19 cellular contexts compared by ENCODE assay signal in the genomic region with DNA sequence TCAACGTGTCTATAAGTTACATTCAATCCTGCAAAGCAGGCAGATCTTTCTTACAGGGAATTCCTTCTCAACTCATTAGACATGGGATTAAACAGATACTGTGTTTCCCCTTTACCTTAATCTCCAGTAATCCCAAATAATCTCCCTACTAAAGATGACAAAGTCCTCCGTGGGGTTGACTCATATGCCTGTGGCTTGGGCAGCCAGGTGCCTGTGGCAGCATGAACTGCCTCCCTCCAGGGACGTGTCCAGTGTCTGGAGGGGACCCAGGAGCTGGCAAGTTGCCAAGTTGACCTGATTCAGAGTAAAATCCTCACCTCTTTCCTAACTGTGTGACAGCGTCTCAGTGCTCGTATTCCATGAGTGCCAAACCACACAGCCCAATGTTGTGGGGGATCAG.
DNase-seq lines count a peak whose midpoint lies in the region; ATAC-seq lines count a peak whose summit lies in the region.
"Had no signal": no experiment of that assay in that cellular context is flagged by ENCODE, and none has a peak within 500 bp of the region (broad histone marks: within the 10 kb centered on the region; RNA-seq: fewer than 3 reads in every experiment).

No MANE protein-coding gene starts in this region.

- DNase-seq in NCI-H1417 (lab: John Stamatoyannopoulos, UW) (peak in 2 of 3 experiments; percentile 14 to 58), NCI-H1417 treated with DMSO at 0.1 percent for 48 hours (lab: John Stamatoyannopoulos, UW) (no peak), D341Med (ENCODE audit: low spot score) (peak; percentile 53), NCI-H82 (lab: John Stamatoyannopoulos, UW) (peak; percentile 83), putamen (ENCODE audit: low spot score) (no peak)
- DNase-seq: ACHN; CD4-positive, alpha-beta memory T cell; GDM1; KBM-7; NCI-H1092 treated with DMSO at 0.1 percent for 48 hours; NCI-H2081; NCI-H446 treated with DMSO at 0.1 percent for 48 hours; NCI-H526 treated with DMSO at 0.1 percent for 48 hours; OCI-M1; SW 1271; T-helper 2 cell had no signal

- ATAC-seq in esophagus mucosa (peak; percentile 91), HG03565 (IDR thresholded peaks at IDR 0.05; ENCODE audit: unreplicated experiment) (no peak), GM18873 (IDR thresholded peaks at IDR 0.05; ENCODE audit: low FRiP score, unreplicated experiment) (no peak)

Comparison
In these comparisons a context has a peak if more than half of its experiments do, and no peak if none do; other contexts are left out.
1. DNase-seq: peak in NCI-H1417 (2 of 3), D341Med (single experiment) and NCI-H82 (single experiment); none in NCI-H1417 treated with DMSO at 0.1 percent for 48 hours (single experiment) and putamen (single experiment).